In the genomic region with DNA sequence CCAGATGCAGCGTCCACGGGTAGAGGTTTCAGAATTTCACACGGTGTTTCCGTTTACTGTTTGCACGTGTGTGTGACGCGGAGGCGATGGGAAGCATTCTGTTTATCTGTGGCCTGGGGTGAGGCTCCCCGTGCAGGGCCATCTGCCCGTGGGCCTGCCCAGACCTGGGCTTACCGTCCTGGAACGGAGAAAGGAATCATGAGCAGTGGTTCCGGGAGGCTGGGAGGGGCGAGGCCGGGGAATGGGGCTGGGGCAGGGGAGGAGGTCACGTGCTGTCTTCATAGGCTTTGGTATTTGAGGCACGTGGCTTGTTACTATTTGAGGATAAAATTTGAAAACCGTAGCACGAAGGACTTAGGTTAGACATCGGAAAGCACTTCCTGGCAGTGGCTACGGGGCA, we compare ENCODE assay signal across 15 cellular contexts.
DNase-seq lines count a peak whose midpoint lies in the region; ATAC-seq and TF ChIP-seq lines count a peak whose summit lies in the region.
"Had no signal": no experiment of that assay in that cellular context is flagged by ENCODE, and none has a peak within 500 bp of the region (broad histone marks: within the 10 kb centered on the region; RNA-seq: fewer than 3 reads in every experiment).

No MANE protein-coding gene starts in this region.

- no peaks in the 10 kb centered on the region for H3K79me2 ChIP-seq in H9 (ENCODE audit: insufficient read depth, low read length)

- no peak overlapping the region for H3K23ac ChIP-seq in H9 (ENCODE audit: insufficient read length, low read depth, low read length)

- no peak overlapping the region for H2BK20ac ChIP-seq in H9 (ENCODE audit: low read depth, low read length, poor library complexity, severe bottlenecking)

- H3K9me3 Mint-ChIP-seq in activated naive CD8-positive, alpha-beta T cell treated with anti-CD3 and anti-CD28 coated beads, Interleukin-2, amount 10 ng/mL, durations not matched to agents 7 days and 5 days = peaks cover 2% of the 10 kb centered on the region
- no peaks in the 10 kb centered on the region for H3K9me3 Mint-ChIP-seq in activated naive CD8-positive, alpha-beta T cell treated with anti-CD3 and anti-CD28 coated beads for 36 hours
- H3K9me3 Mint-ChIP-seq in H9 = peaks cover 5 to 6% of the 10 kb centered on the region in 2 experiments; a peak in 4 of 5 replicates
- H3K9me3 Mint-ChIP-seq: CD4-positive, CD25-positive, alpha-beta regulatory T cell had no signal

- H3K4me1 ChIP-seq in H9 (ENCODE audit: insufficient read depth, low read length) (peaks cover 4% of the 10 kb centered on the region; the same call in 1 of the 2 replicates), suprapubic skin (peaks cover 3% of the 10 kb centered on the region)

- WGBS in H9 (ENCODE audit: extremely low coverage, insufficient read length, low lambda C conversion rate) = no CpG with 5 or more reads among the region's 21 CpGs
- 82% methylated on average over 19 of the region's 21 CpGs for whole genome bisulfite sequencing in suprapubic skin

- H3K4me3 Mint-ChIP-seq in activated naive CD8-positive, alpha-beta T cell treated with anti-CD3 and anti-CD28 coated beads, Interleukin-2, amount 10 ng/mL, durations not matched to agents 7 days and 5 days = no peak overlapping the region
- no peak overlapping the region for H3K4me3 Mint-ChIP-seq in activated naive CD8-positive, alpha-beta T cell treated with anti-CD3 and anti-CD28 coated beads for 36 hours
- H3K4me3 Mint-ChIP-seq in H9 = no peak overlapping the region
- H3K4me3 Mint-ChIP-seq: CD4-positive, CD25-positive, alpha-beta regulatory T cell; HFFc6 had no signal

- H3K27ac Mint-ChIP-seq in activated naive CD8-positive, alpha-beta T cell treated with anti-CD3 and anti-CD28 coated beads, Interleukin-2, amount 10 ng/mL, durations not matched to agents 7 days and 5 days = no peak overlapping the region
- no peak overlapping the region for H3K27ac Mint-ChIP-seq in activated naive CD8-positive, alpha-beta T cell treated with anti-CD3 and anti-CD28 coated beads for 36 hours
- H3K27ac Mint-ChIP-seq in H9 = no peak overlapping the region
- H3K27ac Mint-ChIP-seq: CD4-positive, CD25-positive, alpha-beta regulatory T cell; HFFc6 had no signal

- POLR2A ChIA-PET in activated naive CD8-positive, alpha-beta T cell treated with anti-CD3 and anti-CD28 coated beads, Interleukin-2, amount 10 ng/mL, durations not matched to agents 7 days and 5 days (lab: Charles Lee) = no interaction called here

- no peak overlapping the region for H4K91ac ChIP-seq in H9 (ENCODE audit: insufficient read length, low read depth, low read length)

- no peak overlapping the region for H3K14ac ChIP-seq in H9 (ENCODE audit: insufficient read depth, low read length)

- H2BK15ac ChIP-seq in H9 (ENCODE audit: low read depth, low read length) = no peak overlapping the region

- H3K9me3 ChIP-seq in H9 (ENCODE audit: control insufficient read depth, low read depth, low read length) (no peaks in the 10 kb centered on the region), suprapubic skin (no peaks in the 10 kb centered on the region)
- H3K9me3 ChIP-seq: BLaER1 treated with 17β-estradiol and CSF1 and Interleukin-3, amounts not matched to agents 10 nM and 100 nM had no signal

- H2BK12ac ChIP-seq in H9 (ENCODE audit: insufficient read length, low read depth, low read length) = no peak overlapping the region

- no peaks in the 10 kb centered on the region for H3K36me3 ChIP-seq in suprapubic skin

- no peak overlapping the region for H3K9ac ChIP-seq in H9 (ENCODE audit: extremely low read depth, insufficient read length, low read length)
- H3K9ac ChIP-seq: BLaER1 treated with 17β-estradiol and CSF1 and Interleukin-3, amounts not matched to agents 10 nM and 100 nM had no signal

- H3T11ph ChIP-seq in H9 (ENCODE audit: low read length) = no peak overlapping the region

- no peaks in the 10 kb centered on the region for H3K79me1 ChIP-seq in H9 (ENCODE audit: insufficient read depth, low read depth, low read length, poor library complexity, severe bottlenecking)

- H3K36me3 Mint-ChIP-seq in activated naive CD8-positive, alpha-beta T cell treated with anti-CD3 and anti-CD28 coated beads, Interleukin-2, amount 10 ng/mL, durations not matched to agents 7 days and 5 days = peaks cover 2% of the 10 kb centered on the region
- no peaks in the 10 kb centered on the region for H3K36me3 Mint-ChIP-seq in activated naive CD8-positive, alpha-beta T cell treated with anti-CD3 and anti-CD28 coated beads for 36 hours
- H3K36me3 Mint-ChIP-seq in H9 (ENCODE audit: insufficient read depth in 1 of 3, low read depth in 3 of 3) = peaks cover 0 to 6% (median 5%) of the 10 kb centered on the region in 3 experiments; a peak in 4 of 7 replicates

- no peak for TF ChIP-seq EP300 in suprapubic skin (IDR thresholded peaks at IDR 0.05)

- DNase-seq in activated naive CD8-positive, alpha-beta T cell treated with anti-CD3 and anti-CD28 coated beads, Interleukin-2, amount 10 ng/mL, durations not matched to agents 7 days and 5 days = peak; percentile 18
- no peak for DNase-seq in activated naive CD8-positive, alpha-beta T cell treated with anti-CD3 and anti-CD28 coated beads for 36 hours
- DNase-seq in H9 (no peak), mesenteric fat pad (ENCODE audit: low spot score) (peak; percentile 55), suprapubic skin (ENCODE audit: low spot score in 2 of 2) (peak; percentile 39 to 62)
- DNase-seq: ACHN; CD4-positive, CD25-positive, alpha-beta regulatory T cell; DMS79; EL; GOT3; HCEC 1CT; HFFc6 had no signal

- H4K20me1 ChIP-seq in H9 (ENCODE audit: control insufficient read depth, insufficient read depth, insufficient read length) = no peaks in the 10 kb centered on the region

- no peak overlapping the region for H3K4me3 ChIP-seq in suprapubic skin
- H3K4me3 ChIP-seq: BLaER1 treated with 17β-estradiol and CSF1 and Interleukin-3, amounts not matched to agents 10 nM and 100 nM had no signal

- H2AFZ ChIP-seq in H9 (ENCODE audit: low read length) = no peak overlapping the region

- H3K27me3 ChIP-seq in H9 (ENCODE audit: insufficient read depth, low read length) (peaks cover 11% of the 10 kb centered on the region; the same call in 1 of the 2 replicates), suprapubic skin (peaks cover 6% of the 10 kb centered on the region)
- H3K27me3 ChIP-seq: BLaER1 treated with 17β-estradiol and CSF1 and Interleukin-3, amounts not matched to agents 10 nM and 100 nM had no signal

- no peak overlapping the region for H3K4ac ChIP-seq in H9 (ENCODE audit: low read depth, low read length)

- H2BK5ac ChIP-seq in H9 (ENCODE audit: insufficient read length, low read length) = no peak overlapping the region

- peak overlapping the region; percentile 9 for H3K4me2 ChIP-seq in H9 (ENCODE audit: insufficient read depth, insufficient read length, low read length)
- H3K4me2 ChIP-seq: BLaER1 treated with 17β-estradiol and CSF1 and Interleukin-3, amounts not matched to agents 10 nM and 100 nM had no signal

- no peak for ATAC-seq in activated naive CD8-positive, alpha-beta T cell treated with anti-CD3 and anti-CD28 coated beads, Interleukin-2, amount 10 ng/mL, durations not matched to agents 7 days and 5 days (ENCODE audit: low read depth)
- ATAC-seq in HG03139 (IDR thresholded peaks at IDR 0.05; ENCODE audit: unreplicated experiment) = no peak
- ATAC-seq in HG03457 (IDR thresholded peaks at IDR 0.05; ENCODE audit: unreplicated experiment) = no peak

- H2AK5ac ChIP-seq in H9 (ENCODE audit: insufficient read length, low read length) = no peak overlapping the region

- peaks cover 2% of the 10 kb centered on the region for H3K23me2 ChIP-seq in H9 (ENCODE audit: insufficient read length, low read depth, low read length, poor library complexity, severe bottlenecking)

- TF ChIP-seq POLR2A in suprapubic skin (IDR thresholded peaks at IDR 0.05) = no peak

- H3K27ac ChIP-seq in H9 (ENCODE audit: insufficient read length, low read depth, low read length) (no peak overlapping the region), suprapubic skin (no peak overlapping the region)
- H3K27ac ChIP-seq: BLaER1 treated with 17β-estradiol and CSF1 and Interleukin-3, amounts not matched to agents 10 nM and 100 nM had no signal

- TF ChIP-seq CTCF in H9 (conservative IDR thresholded peaks at IDR 0.05) = no peak
- no peak for TF ChIP-seq CTCF in suprapubic skin (IDR thresholded peaks at IDR 0.05)

- H3K56ac ChIP-seq in H9 (ENCODE audit: insufficient read length, low read depth, low read length) = no peak overlapping the region

- H3K18ac ChIP-seq in H9 (ENCODE audit: insufficient read length, low read depth, low read length) = no peak overlapping the region

- H3K27me3 Mint-ChIP-seq in activated naive CD8-positive, alpha-beta T cell treated with anti-CD3 and anti-CD28 coated beads, Interleukin-2, amount 10 ng/mL, durations not matched to agents 7 days and 5 days = no peaks in the 10 kb centered on the region
- H3K27me3 Mint-ChIP-seq in activated naive CD8-positive, alpha-beta T cell treated with anti-CD3 and anti-CD28 coated beads for 36 hours = no peaks in the 10 kb centered on the region
- H3K27me3 Mint-ChIP-seq in H9 (ENCODE audit: low read depth) = peaks cover 94% of the 10 kb centered on the region
- H3K27me3 Mint-ChIP-seq: CD4-positive, CD25-positive, alpha-beta regulatory T cell had no signal

- H3K4me1 Mint-ChIP-seq in activated naive CD8-positive, alpha-beta T cell treated with anti-CD3 and anti-CD28 coated beads, Interleukin-2, amount 10 ng/mL, durations not matched to agents 7 days and 5 days = peaks cover 5% of the 10 kb centered on the region
- H3K4me1 Mint-ChIP-seq in activated naive CD8-positive, alpha-beta T cell treated with anti-CD3 and anti-CD28 coated beads for 36 hours = no peaks in the 10 kb centered on the region
- peaks cover 26% of the 10 kb centered on the region in 2 experiments for H3K4me1 Mint-ChIP-seq in H9

- H4K5ac ChIP-seq in H9 (ENCODE audit: insufficient read length, low read depth, low read length) = no peak overlapping the region

- no peak overlapping the region for H4K8ac ChIP-seq in H9 (replicated peaks; ENCODE audit: insufficient read length, low read depth, low read length)

- no peak overlapping the region for H2BK120ac ChIP-seq in H9 (ENCODE audit: low read depth, low read length, poor library complexity, severe bottlenecking)

Comparison
In these comparisons a context has a peak if more than half of its experiments do, and no peak if none do; other contexts are left out.
1. DNase-seq: peak in activated naive CD8-positive, alpha-beta T cell treated with anti-CD3 and anti-CD28 coated beads, Interleukin-2, amount 10 ng/mL, durations not matched to agents 7 days and 5 days (single experiment), mesenteric fat pad (single experiment) and suprapubic skin (2 of 2); none in activated naive CD8-positive, alpha-beta T cell treated with anti-CD3 and anti-CD28 coated beads for 36 hours (single experiment) and H9 (single experiment).